ENCODE assay signal across 8 cellular contexts in genomic region chr1:212455406-212456165, GRCh38. TPM values are rescaled to one million over a fixed set of nuclear protein-coding genes. Genes with fewer than 3 reads are reported as not detected.
A peak's percentile ranks its signal among the peaks of the same experiment; 100 is the strongest.
DNase-seq lines count a peak whose midpoint lies in the region; ATAC-seq and TF ChIP-seq lines count a peak whose summit lies in the region.

No MANE protein-coding gene starts in this region.

- H3K36me3 ChIP-seq in cardiac muscle cell (no peaks in the 10 kb centered on the region), upper lobe of right lung (no peaks in the 10 kb centered on the region)

- H3K27me3 ChIP-seq in cardiac muscle cell (no peaks in the 10 kb centered on the region), upper lobe of right lung (no peaks in the 10 kb centered on the region)

- no peaks in the 10 kb centered on the region for H3K9me3 ChIP-seq in cardiac muscle cell (ENCODE audit: low read depth)
- no peaks in the 10 kb centered on the region for H3K9me3 ChIP-seq in upper lobe of right lung

- H3K4me3 Mint-ChIP-seq in activated naive CD8-positive, alpha-beta T cell treated with anti-CD3 and anti-CD28 coated beads for 36 hours = no peak overlapping the region
- no peak overlapping the region for H3K4me3 Mint-ChIP-seq in progenitor cell of endocrine pancreas (ENCODE audit: low read depth)

- no peak overlapping the region for H3K27ac ChIP-seq in cardiac muscle cell
- H3K27ac ChIP-seq in upper lobe of right lung = no peak overlapping the region

- H3K4me1 Mint-ChIP-seq in activated naive CD8-positive, alpha-beta T cell treated with anti-CD3 and anti-CD28 coated beads for 36 hours = peaks cover 6% of the 10 kb centered on the region
- H3K4me1 Mint-ChIP-seq in progenitor cell of endocrine pancreas (ENCODE audit: low read depth) = no peaks in the 10 kb centered on the region

- peaks cover 3% of the 10 kb centered on the region for H3K4me1 ChIP-seq in cardiac muscle cell (ENCODE audit: low read depth)
- H3K4me1 ChIP-seq in upper lobe of right lung = no peaks in the 10 kb centered on the region

- DNase-seq in CD1c-positive myeloid dendritic cell (ENCODE audit: extremely low spot score) (peak; percentile 87), GM20000 (ENCODE audit: low spot score) (peak; percentile 83), MV-4-11 (lab: John Stamatoyannopoulos, UW) (peak; percentile 76), SKM-1 treated with dmso at 0.1 percent for 144 hours (lab: John Stamatoyannopoulos, UW; ENCODE audit: unreplicated experiment) (peak; percentile 75), cardiac muscle cell (ENCODE audit: low read depth in 1 of 2, low spot score in 1 of 2) (peak; percentile 85 to 92), progenitor cell of endocrine pancreas (ENCODE audit: low spot score, unreplicated experiment) (peak; percentile 88), upper lobe of right lung (peak; percentile 89)
- peak; percentile 76 for DNase-seq in activated naive CD8-positive, alpha-beta T cell treated with anti-CD3 and anti-CD28 coated beads for 36 hours

- no peaks in the 10 kb centered on the region for H3K27me3 Mint-ChIP-seq in activated naive CD8-positive, alpha-beta T cell treated with anti-CD3 and anti-CD28 coated beads for 36 hours
- H3K27me3 Mint-ChIP-seq in progenitor cell of endocrine pancreas = peaks cover 2% of the 10 kb centered on the region

- no peaks in the 10 kb centered on the region for H3K36me3 Mint-ChIP-seq in activated naive CD8-positive, alpha-beta T cell treated with anti-CD3 and anti-CD28 coated beads for 36 hours
- H3K36me3 Mint-ChIP-seq in progenitor cell of endocrine pancreas (ENCODE audit: insufficient read depth) = no peaks in the 10 kb centered on the region

- H3K9me3 Mint-ChIP-seq in activated naive CD8-positive, alpha-beta T cell treated with anti-CD3 and anti-CD28 coated beads for 36 hours = no peaks in the 10 kb centered on the region
- H3K9me3 Mint-ChIP-seq in progenitor cell of endocrine pancreas (ENCODE audit: low read depth) = peaks cover 3% of the 10 kb centered on the region

- ATAC-seq in upper lobe of right lung = peak; percentile 91

- H3K4me3 ChIP-seq in cardiac muscle cell (no peak overlapping the region), upper lobe of right lung (no peak overlapping the region)

- intact Hi-C loops in upper lobe of right lung (cut with DNase I) = no loop called here

- no peak overlapping the region for H3K27ac Mint-ChIP-seq in activated naive CD8-positive, alpha-beta T cell treated with anti-CD3 and anti-CD28 coated beads for 36 hours
- no peak overlapping the region for H3K27ac Mint-ChIP-seq in progenitor cell of endocrine pancreas

- TF ChIP-seq CTCF in GM20000 (IDR thresholded peaks at IDR 0.05; ENCODE audit: extremely low read depth, missing control alignments) = peak; percentile 84
- peak; percentile 97 for TF ChIP-seq CTCF in cardiac muscle cell (IDR thresholded peaks at IDR 0.05; ENCODE audit: low read depth, low read length)
- TF ChIP-seq CTCF in progenitor cell of endocrine pancreas (IDR thresholded peaks at IDR 0.05; ENCODE audit: unreplicated experiment) = peak; percentile 96
- peak; percentile 99 for TF ChIP-seq CTCF in upper lobe of right lung (IDR thresholded peaks at IDR 0.05)

RNA-seq across cellular contexts. Expression of gene NENF, which starts 22.9 kb away (rescaled TPM):
- 10 to 100 TPM; 36.4 to 38.7 TPM for total RNA-seq in activated naive CD8-positive, alpha-beta T cell treated with anti-CD3 and anti-CD28 coated beads for 36 hours
- total RNA-seq in cardiac muscle cell = 23.7 and 33.7 TPM in 2 replicates
- polyA plus RNA-seq in cardiac muscle cell = 34.6 and 48.3 TPM in 2 replicates
- total RNA-seq in progenitor cell of endocrine pancreas = 26.6 and 30.2 TPM in 2 replicates
- total RNA-seq in upper lobe of right lung = 45.6 TPM

RNA-seq across cellular contexts. Expression of gene PACC1, which starts 40.9 kb away (rescaled TPM):
- total RNA-seq in activated naive CD8-positive, alpha-beta T cell treated with anti-CD3 and anti-CD28 coated beads for 36 hours = 10 to 100 TPM; 12.7 to 13.9 TPM
- 5.8 and 8.5 TPM in 2 replicates for total RNA-seq in cardiac muscle cell
- 9.5 and 9.6 TPM in 2 replicates for polyA plus RNA-seq in cardiac muscle cell
- 24.5 and 25.1 TPM in 2 replicates for total RNA-seq in progenitor cell of endocrine pancreas
- total RNA-seq in upper lobe of right lung = 9.7 TPM
